11 cellular contexts compared by ENCODE assay signal in genomic region chr18:63890950-63891304, GRCh38. TPM values are rescaled to one million over a fixed set of nuclear protein-coding genes. Genes with fewer than 3 reads are reported as not detected.
DNase-seq lines count a peak whose midpoint lies in the region; ATAC-seq and TF ChIP-seq lines count a peak whose summit lies in the region.
"Had no signal": no experiment of that assay in that cellular context is flagged by ENCODE, and none has a peak within 500 bp of the region (broad histone marks: within the 10 kb centered on the region; RNA-seq: fewer than 3 reads in every experiment).

No MANE protein-coding gene starts in this region.

- no peaks in the 10 kb centered on the region for H3K9me3 ChIP-seq in MM.1S (replicated peaks; ENCODE audit: insufficient read depth, low read length)
- no peaks in the 10 kb centered on the region for H3K9me3 ChIP-seq in spleen

- H3K9ac ChIP-seq in MM.1S (ENCODE audit: low read length): no peak overlapping the region

- peak; percentile 39; the same call in 1 of the 2 replicates for TF ChIP-seq CTCF in MM.1S (IDR thresholded peaks at IDR 0.05; ENCODE audit: low read length)
- peak; percentile 68 for TF ChIP-seq CTCF in VCaP (conservative IDR thresholded peaks at IDR 0.05)
- no peak for TF ChIP-seq CTCF in spleen (IDR thresholded peaks at IDR 0.05 in 8 of 11, conservative IDR thresholded peaks at IDR 0.05 in 3 of 11)

- H3F3A ChIP-seq in MM.1S (ENCODE audit: insufficient read depth, low read length): no peaks in the 10 kb centered on the region

- H4K20me1 ChIP-seq in MM.1S (ENCODE audit: insufficient read depth, low read length): no peaks in the 10 kb centered on the region

- ATAC-seq in GM19324 (IDR thresholded peaks at IDR 0.05; ENCODE audit: low FRiP score, unreplicated experiment) (peak; percentile 83), GM21737 (IDR thresholded peaks at IDR 0.05; ENCODE audit: unreplicated experiment) (no peak)

- H2AFZ ChIP-seq in MM.1S (ENCODE audit: low read length): no peak overlapping the region

- intact Hi-C loops in spleen (cut with DNase I; ENCODE audit: low total_unique reads): no loop called here

- H3K4me3 ChIP-seq in MM.1S (ENCODE audit: low read length) (no peak overlapping the region), spleen (no peak overlapping the region)
- H3K4me3 ChIP-seq: lung had no signal

- peak; percentile 5 for DNase-seq in Ammon's horn (ENCODE audit: low spot score)
- DNase-seq in MM.1S: no peak
- DNase-seq in spleen: no peak
- DNase-seq in NCI-H1105 treated with DMSO at 0.1 percent for 48 hours (lab: John Stamatoyannopoulos, UW): no peak
- DNase-seq in NCI-H128 (lab: John Stamatoyannopoulos, UW; ENCODE audit: unreplicated experiment): no peak

- TF ChIP-seq POLR2A in spleen (IDR thresholded peaks at IDR 0.05): no peak

- H3K27ac ChIP-seq in MM.1S (ENCODE audit: low read length) (no peak overlapping the region), VCaP (no peak overlapping the region), spleen (peak overlapping the region in 2 of 8 donors; percentile 68 to 73)

- H3K79me2 ChIP-seq in MM.1S (ENCODE audit: low read length): no peaks in the 10 kb centered on the region

- H3K4me1 ChIP-seq in MM.1S (ENCODE audit: low read length): no peaks in the 10 kb centered on the region
- H3K4me1 ChIP-seq in spleen: peaks cover 0 to 62% (median 0%) of the 10 kb centered on the region in 6 donors

- WGBS in spleen, 5 donors: 65 to 85% (median 74%) methylated on average over 5 of the region's 5 CpGs

- no peak overlapping the region for H3K4me2 ChIP-seq in MM.1S (ENCODE audit: low read depth, low read length)

- H3K27me3 ChIP-seq in MM.1S (replicated peaks; ENCODE audit: insufficient read depth, low read length) (no peaks in the 10 kb centered on the region), spleen (replicated peaks in 1 of 7) (peaks cover 0 to 3% (median 0%) of the 10 kb centered on the region in 7 donors)

- no peaks in the 10 kb centered on the region for H3K9me2 ChIP-seq in MM.1S (replicated peaks; ENCODE audit: insufficient read depth, low read length)

- H3K36me3 ChIP-seq in MM.1S (replicated peaks; ENCODE audit: insufficient read depth, low read length) (no peaks in the 10 kb centered on the region), spleen (no peaks in the 10 kb centered on the region)

RNA-seq across cellular contexts. Expression of gene SERPINB2, which starts 3.4 kb away (rescaled TPM):
- total RNA-seq in spleen: 1 to 10 TPM in 2 of 7 donors, under 1 TPM in 2, not detected in 3; 0.38 to 2.3 (median 1.2) TPM
- under 1 TPM in 2 of 3 donors, not detected in 1; 0.10 to 0.13 TPM for polyA plus RNA-seq in spleen
- total RNA-seq: activated CD8-positive, alpha-beta memory T cell treated with anti-CD3 and anti-CD28 coated beads for 36 hours had no signal

RNA-seq across cellular contexts. Expression of gene SERPINB10, which starts 16.8 kb away (rescaled TPM):
- total RNA-seq in spleen: 1 to 10 TPM in 3 of 7 donors, under 1 TPM in 3, not detected in 1; 0.34 to 5.6 (median 1.2) TPM
- polyA plus RNA-seq in spleen: under 1 TPM; 0.07 to 0.51 (median 0.12) TPM
- total RNA-seq: activated CD8-positive, alpha-beta memory T cell treated with anti-CD3 and anti-CD28 coated beads for 36 hours; temporal lobe had no signal

RNA-seq across cellular contexts. Expression of gene HMSD, which starts 58.2 kb away (rescaled TPM):
- 1 to 10 TPM in 3 of 7 donors, under 1 TPM in 1, not detected in 3; 0.23 to 2.2 (median 1.4) TPM for total RNA-seq in spleen
- under 1 TPM; 0.48 to 0.62 (median 0.52) TPM for polyA plus RNA-seq in spleen

Comparison
In these comparisons a context has a peak if more than half of its experiments do, and no peak if none do; other contexts are left out.
1. CTCF ChIP-seq: peak in MM.1S (single experiment) and VCaP (single experiment); none in spleen (0 of 11).